In the genomic region with DNA sequence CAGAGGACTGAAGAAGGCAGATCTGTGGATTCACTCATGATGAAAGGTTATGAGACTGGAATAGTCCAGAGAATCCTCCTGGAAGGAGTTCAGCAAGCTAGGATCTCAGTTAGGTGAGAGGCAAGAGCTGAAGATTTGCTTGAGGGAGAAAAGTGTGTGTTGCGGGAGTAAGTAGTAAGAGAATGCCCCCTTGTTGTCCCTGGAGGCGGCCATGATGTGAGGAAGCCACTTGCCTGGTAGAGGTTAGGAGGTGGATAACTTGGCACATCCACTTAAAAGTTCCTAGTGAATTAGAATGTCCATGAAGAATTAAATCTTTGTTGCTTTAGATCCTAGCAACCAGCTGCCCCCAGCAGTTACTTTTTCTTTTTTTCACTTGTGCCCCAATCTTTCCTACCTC, we compare ENCODE assay signal across 25 cellular contexts.
"Had no signal": no experiment of that assay in that cellular context is flagged by ENCODE, and none has a peak within 500 bp of the region (broad histone marks: within the 10 kb centered on the region; RNA-seq: fewer than 3 reads in every experiment).

No MANE protein-coding gene starts in this region.

- H3K4me1 ChIP-seq: neural progenitor cell, parathyroid adenoma, psoas muscle, right lobe of liver, sigmoid colon, stomach, thyroid gland, tibial nerve, upper lobe of right lung, uterus had no signal

- DNase-seq: natural killer cell; occipital lobe; ovary; posterior cingulate gyrus; psoas muscle; right cardiac atrium; right lobe of liver; sigmoid colon; small intestine; stimulated activated CD4-positive, alpha-beta T cell treated with anti-CD3 and anti-CD28 coated beads, Interleukin-15, amount 100 ng/mL, for 24 hours; stimulated activated CD4-positive, alpha-beta T cell treated with anti-CD3 and anti-CD28 coated beads, Interleukin-2, amount 100 ng/mL, for 24 hours; stimulated activated CD4-positive, alpha-beta T cell treated with anti-CD3 and anti-CD28 coated beads, Interleukin-2, amount 100 ng/mL, for 48 hours; stimulated activated CD4-positive, alpha-beta T cell treated with anti-CD3 and anti-CD28 coated beads, Interleukin-4, amount 100 ng/mL, for 24 hours; stimulated activated naive B cell treated with anti-CD40 and anti-IgM and Interleukin-4, amounts not matched to agents 10 μg/mL and 1 μg/mL and 100 μg/mL, for 72 hours; stimulated activated naive CD4-positive, alpha-beta T cell treated with Interleukin-2 at 50 U/mL for 16 hours; stomach; thyroid gland; trophoblast cell; upper lobe of right lung; uterus had no signal

- H3K4me3 ChIP-seq: neural progenitor cell, ovary, psoas muscle, right lobe of liver, sigmoid colon, stomach, thoracic aorta, thyroid gland, tibial nerve, upper lobe of right lung, uterus had no signal

- H3K27ac ChIP-seq: neural progenitor cell, ovary, parathyroid adenoma, psoas muscle, right lobe of liver, sigmoid colon, stomach, thoracic aorta, thyroid gland, tibial nerve, upper lobe of right lung, uterus had no signal

- H3K79me2 ChIP-seq: parathyroid adenoma had no signal

- H3K36me3 ChIP-seq: neural progenitor cell, ovary, right lobe of liver, sigmoid colon, stomach, thoracic aorta, thyroid gland, upper lobe of right lung, uterus had no signal

- H2AFZ ChIP-seq: neural progenitor cell, parathyroid adenoma had no signal

- ATAC-seq: natural killer cell; psoas muscle; right cardiac atrium; right lobe of liver; stimulated activated effector memory CD8-positive, alpha-beta T cell treated with anti-CD3 and anti-CD28 coated beads, Interleukin-12 subunit alpha, Interleukin-12 subunit beta, amount 100 ng/mL, for 72 hours; stimulated activated naive B cell treated with anti-CD40 and anti-IgM and Interleukin-4, amounts not matched to agents 10 μg/mL and 1 μg/mL and 100 μg/mL, for 72 hours; upper lobe of right lung had no signal

- H3K9ac ChIP-seq: neural progenitor cell, parathyroid adenoma had no signal

- H3K9me3 ChIP-seq: ovary, right lobe of liver, thyroid gland, upper lobe of right lung had no signal

- H3K27me3 ChIP-seq: neural progenitor cell, ovary, right lobe of liver, sigmoid colon, stomach, thyroid gland, tibial nerve, upper lobe of right lung, uterus had no signal

- H3K4me2 ChIP-seq: neural progenitor cell had no signal
